1 cellular context compared by ENCODE assay signal in genomic region chr17:2336215-2337151, GRCh38.
A peak's percentile ranks its signal among the peaks of the same experiment; 100 is the strongest.
TF ChIP-seq lines count a peak whose summit lies in the region.

Gene TSR1 (minus strand): TSS chr17:2336457. CDS start chr17:2336427, 30 bp downstream.

TF ChIP-seq in WTC11, 78 proteins besides CTCF, POLR2A, EP300 and RAD21 (continued from another document and continues in another):
- TF ChIP-seq, protein P1, sequence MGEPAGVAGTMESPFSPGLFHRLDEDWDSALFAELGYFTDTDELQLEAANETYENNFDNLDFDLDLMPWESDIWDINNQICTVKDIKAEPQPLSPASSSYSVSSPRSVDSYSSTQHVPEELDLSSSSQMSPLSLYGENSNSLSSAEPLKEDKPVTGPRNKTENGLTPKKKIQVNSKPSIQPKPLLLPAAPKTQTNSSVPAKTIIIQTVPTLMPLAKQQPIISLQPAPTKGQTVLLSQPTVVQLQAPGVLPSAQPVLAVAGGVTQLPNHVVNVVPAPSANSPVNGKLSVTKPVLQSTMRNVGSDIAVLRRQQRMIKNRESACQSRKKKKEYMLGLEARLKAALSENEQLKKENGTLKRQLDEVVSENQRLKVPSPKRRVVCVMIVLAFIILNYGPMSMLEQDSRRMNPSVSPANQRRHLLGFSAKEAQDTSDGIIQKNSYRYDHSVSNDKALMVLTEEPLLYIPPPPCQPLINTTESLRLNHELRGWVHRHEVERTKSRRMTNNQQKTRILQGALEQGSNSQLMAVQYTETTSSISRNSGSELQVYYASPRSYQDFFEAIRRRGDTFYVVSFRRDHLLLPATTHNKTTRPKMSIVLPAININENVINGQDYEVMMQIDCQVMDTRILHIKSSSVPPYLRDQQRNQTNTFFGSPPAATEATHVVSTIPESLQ (CRISPR knock-in tag; IDR thresholded peaks at IDR 0.05) = no peak
- TF ChIP-seq, protein P2, sequence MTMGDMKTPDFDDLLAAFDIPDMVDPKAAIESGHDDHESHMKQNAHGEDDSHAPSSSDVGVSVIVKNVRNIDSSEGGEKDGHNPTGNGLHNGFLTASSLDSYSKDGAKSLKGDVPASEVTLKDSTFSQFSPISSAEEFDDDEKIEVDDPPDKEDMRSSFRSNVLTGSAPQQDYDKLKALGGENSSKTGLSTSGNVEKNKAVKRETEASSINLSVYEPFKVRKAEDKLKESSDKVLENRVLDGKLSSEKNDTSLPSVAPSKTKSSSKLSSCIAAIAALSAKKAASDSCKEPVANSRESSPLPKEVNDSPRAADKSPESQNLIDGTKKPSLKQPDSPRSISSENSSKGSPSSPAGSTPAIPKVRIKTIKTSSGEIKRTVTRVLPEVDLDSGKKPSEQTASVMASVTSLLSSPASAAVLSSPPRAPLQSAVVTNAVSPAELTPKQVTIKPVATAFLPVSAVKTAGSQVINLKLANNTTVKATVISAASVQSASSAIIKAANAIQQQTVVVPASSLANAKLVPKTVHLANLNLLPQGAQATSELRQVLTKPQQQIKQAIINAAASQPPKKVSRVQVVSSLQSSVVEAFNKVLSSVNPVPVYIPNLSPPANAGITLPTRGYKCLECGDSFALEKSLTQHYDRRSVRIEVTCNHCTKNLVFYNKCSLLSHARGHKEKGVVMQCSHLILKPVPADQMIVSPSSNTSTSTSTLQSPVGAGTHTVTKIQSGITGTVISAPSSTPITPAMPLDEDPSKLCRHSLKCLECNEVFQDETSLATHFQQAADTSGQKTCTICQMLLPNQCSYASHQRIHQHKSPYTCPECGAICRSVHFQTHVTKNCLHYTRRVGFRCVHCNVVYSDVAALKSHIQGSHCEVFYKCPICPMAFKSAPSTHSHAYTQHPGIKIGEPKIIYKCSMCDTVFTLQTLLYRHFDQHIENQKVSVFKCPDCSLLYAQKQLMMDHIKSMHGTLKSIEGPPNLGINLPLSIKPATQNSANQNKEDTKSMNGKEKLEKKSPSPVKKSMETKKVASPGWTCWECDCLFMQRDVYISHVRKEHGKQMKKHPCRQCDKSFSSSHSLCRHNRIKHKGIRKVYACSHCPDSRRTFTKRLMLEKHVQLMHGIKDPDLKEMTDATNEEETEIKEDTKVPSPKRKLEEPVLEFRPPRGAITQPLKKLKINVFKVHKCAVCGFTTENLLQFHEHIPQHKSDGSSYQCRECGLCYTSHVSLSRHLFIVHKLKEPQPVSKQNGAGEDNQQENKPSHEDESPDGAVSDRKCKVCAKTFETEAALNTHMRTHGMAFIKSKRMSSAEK (CRISPR knock-in tag; IDR thresholded peaks at IDR 0.05; ENCODE audit: borderline replicate concordance) = no peak
- TF ChIP-seq ETV6 (CRISPR knock-in tag; IDR thresholded peaks at IDR 0.05) = peak; percentile 87
- TF ChIP-seq ZNF121 (CRISPR knock-in tag; IDR thresholded peaks at IDR 0.05) = no peak
- TF ChIP-seq TCF7 (CRISPR knock-in tag; IDR thresholded peaks at IDR 0.05; ENCODE audit: low read depth) = no peak
- peak; percentile 92 for TF ChIP-seq FOXK1 (CRISPR knock-in tag; IDR thresholded peaks at IDR 0.05)
- TF ChIP-seq GABPB1 (CRISPR knock-in tag; IDR thresholded peaks at IDR 0.05) = peak; percentile 81
- TF ChIP-seq HMGA2 (CRISPR knock-in tag; IDR thresholded peaks at IDR 0.05) = no peak
- TF ChIP-seq RELA (CRISPR knock-in tag; IDR thresholded peaks at IDR 0.05; ENCODE audit: borderline replicate concordance) = peak; percentile 71; the same call in 1 of the 2 replicates
- peak; percentile 75; the same call in 1 of the 2 replicates for TF ChIP-seq TEAD1 (CRISPR knock-in tag; IDR thresholded peaks at IDR 0.05)
- TF ChIP-seq ATF1 (CRISPR knock-in tag; IDR thresholded peaks at IDR 0.05) = no peak
- no peak for TF ChIP-seq ZNF425 (CRISPR knock-in tag; conservative IDR thresholded peaks at IDR 0.05)
- TF ChIP-seq, protein P3, sequence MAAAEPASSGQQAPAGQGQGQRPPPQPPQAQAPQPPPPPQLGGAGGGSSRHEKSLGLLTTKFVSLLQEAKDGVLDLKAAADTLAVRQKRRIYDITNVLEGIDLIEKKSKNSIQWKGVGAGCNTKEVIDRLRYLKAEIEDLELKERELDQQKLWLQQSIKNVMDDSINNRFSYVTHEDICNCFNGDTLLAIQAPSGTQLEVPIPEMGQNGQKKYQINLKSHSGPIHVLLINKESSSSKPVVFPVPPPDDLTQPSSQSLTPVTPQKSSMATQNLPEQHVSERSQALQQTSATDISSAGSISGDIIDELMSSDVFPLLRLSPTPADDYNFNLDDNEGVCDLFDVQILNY (CRISPR knock-in tag; IDR thresholded peaks at IDR 0.05) = peak; percentile 83
- 0 out of 2 replicates have a peak, but pooled peaks have one; percentile 28 for TF ChIP-seq ZBTB43 (CRISPR knock-in tag; IDR thresholded peaks at IDR 0.05)
- no peak for TF ChIP-seq JAZF1 (CRISPR knock-in tag; IDR thresholded peaks at IDR 0.05)
- peak; percentile 77; the same call in 1 of the 2 replicates for TF ChIP-seq MYBL2 (CRISPR knock-in tag; IDR thresholded peaks at IDR 0.05)
- TF ChIP-seq ZNF416 (CRISPR knock-in tag; IDR thresholded peaks at IDR 0.05) = no peak
- peak; percentile 91 for TF ChIP-seq CREB1 (CRISPR knock-in tag; IDR thresholded peaks at IDR 0.05)
- no peak for TF ChIP-seq PRDM15 (CRISPR knock-in tag; IDR thresholded peaks at IDR 0.05)
- peak; percentile 99 for TF ChIP-seq NR2C2 (CRISPR knock-in tag; IDR thresholded peaks at IDR 0.05)
- TF ChIP-seq JUN (CRISPR knock-in tag; IDR thresholded peaks at IDR 0.05) = no peak; the same call in 1 of the 2 replicates
- TF ChIP-seq, protein P4, sequence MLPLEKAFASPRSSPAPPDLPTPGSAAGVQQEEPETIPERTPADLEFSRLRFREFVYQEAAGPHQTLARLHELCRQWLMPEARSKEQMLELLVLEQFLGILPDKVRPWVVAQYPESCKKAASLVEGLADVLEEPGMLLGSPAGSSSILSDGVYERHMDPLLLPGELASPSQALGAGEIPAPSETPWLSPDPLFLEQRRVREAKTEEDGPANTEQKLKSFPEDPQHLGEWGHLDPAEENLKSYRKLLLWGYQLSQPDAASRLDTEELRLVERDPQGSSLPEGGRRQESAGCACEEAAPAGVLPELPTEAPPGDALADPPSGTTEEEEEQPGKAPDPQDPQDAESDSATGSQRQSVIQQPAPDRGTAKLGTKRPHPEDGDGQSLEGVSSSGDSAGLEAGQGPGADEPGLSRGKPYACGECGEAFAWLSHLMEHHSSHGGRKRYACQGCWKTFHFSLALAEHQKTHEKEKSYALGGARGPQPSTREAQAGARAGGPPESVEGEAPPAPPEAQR (CRISPR knock-in tag; IDR thresholded peaks at IDR 0.05) = no peak
- TF ChIP-seq TEAD4 (CRISPR knock-in tag; IDR thresholded peaks at IDR 0.05) = 0 out of 2 replicates have a peak, but pooled peaks have one; percentile 32
- TF ChIP-seq, protein P5, sequence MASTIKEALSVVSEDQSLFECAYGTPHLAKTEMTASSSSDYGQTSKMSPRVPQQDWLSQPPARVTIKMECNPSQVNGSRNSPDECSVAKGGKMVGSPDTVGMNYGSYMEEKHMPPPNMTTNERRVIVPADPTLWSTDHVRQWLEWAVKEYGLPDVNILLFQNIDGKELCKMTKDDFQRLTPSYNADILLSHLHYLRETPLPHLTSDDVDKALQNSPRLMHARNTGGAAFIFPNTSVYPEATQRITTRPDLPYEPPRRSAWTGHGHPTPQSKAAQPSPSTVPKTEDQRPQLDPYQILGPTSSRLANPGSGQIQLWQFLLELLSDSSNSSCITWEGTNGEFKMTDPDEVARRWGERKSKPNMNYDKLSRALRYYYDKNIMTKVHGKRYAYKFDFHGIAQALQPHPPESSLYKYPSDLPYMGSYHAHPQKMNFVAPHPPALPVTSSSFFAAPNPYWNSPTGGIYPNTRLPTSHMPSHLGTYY (CRISPR knock-in tag; IDR thresholded peaks at IDR 0.05) = no peak
- TF ChIP-seq, protein P6, sequence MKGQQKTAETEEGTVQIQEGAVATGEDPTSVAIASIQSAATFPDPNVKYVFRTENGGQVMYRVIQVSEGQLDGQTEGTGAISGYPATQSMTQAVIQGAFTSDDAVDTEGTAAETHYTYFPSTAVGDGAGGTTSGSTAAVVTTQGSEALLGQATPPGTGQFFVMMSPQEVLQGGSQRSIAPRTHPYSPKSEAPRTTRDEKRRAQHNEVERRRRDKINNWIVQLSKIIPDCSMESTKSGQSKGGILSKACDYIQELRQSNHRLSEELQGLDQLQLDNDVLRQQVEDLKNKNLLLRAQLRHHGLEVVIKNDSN (CRISPR knock-in tag; IDR thresholded peaks at IDR 0.05) = peak; percentile 65; the same call in 1 of the 2 replicates
- no peak for TF ChIP-seq SOX15 (CRISPR knock-in tag; IDR thresholded peaks at IDR 0.05)
- TF ChIP-seq FOXP1 (CRISPR knock-in tag; IDR thresholded peaks at IDR 0.05; ENCODE audit: borderline replicate concordance) = peak; percentile 25; the same call in 1 of the 2 replicates
- no peak for TF ChIP-seq MLX (CRISPR knock-in tag; IDR thresholded peaks at IDR 0.05)
- no peak; the same call in none of the 2 replicates for TF ChIP-seq TP53 (CRISPR knock-in tag; IDR thresholded peaks at IDR 0.05)
- TF ChIP-seq, protein P7, sequence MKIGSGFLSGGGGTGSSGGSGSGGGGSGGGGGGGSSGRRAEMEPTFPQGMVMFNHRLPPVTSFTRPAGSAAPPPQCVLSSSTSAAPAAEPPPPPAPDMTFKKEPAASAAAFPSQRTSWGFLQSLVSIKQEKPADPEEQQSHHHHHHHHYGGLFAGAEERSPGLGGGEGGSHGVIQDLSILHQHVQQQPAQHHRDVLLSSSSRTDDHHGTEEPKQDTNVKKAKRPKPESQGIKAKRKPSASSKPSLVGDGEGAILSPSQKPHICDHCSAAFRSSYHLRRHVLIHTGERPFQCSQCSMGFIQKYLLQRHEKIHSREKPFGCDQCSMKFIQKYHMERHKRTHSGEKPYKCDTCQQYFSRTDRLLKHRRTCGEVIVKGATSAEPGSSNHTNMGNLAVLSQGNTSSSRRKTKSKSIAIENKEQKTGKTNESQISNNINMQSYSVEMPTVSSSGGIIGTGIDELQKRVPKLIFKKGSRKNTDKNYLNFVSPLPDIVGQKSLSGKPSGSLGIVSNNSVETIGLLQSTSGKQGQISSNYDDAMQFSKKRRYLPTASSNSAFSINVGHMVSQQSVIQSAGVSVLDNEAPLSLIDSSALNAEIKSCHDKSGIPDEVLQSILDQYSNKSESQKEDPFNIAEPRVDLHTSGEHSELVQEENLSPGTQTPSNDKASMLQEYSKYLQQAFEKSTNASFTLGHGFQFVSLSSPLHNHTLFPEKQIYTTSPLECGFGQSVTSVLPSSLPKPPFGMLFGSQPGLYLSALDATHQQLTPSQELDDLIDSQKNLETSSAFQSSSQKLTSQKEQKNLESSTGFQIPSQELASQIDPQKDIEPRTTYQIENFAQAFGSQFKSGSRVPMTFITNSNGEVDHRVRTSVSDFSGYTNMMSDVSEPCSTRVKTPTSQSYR (CRISPR knock-in tag; IDR thresholded peaks at IDR 0.05) = peak; percentile 80; the same call in 1 of the 2 replicates
- peak; percentile 81 for TF ChIP-seq SP1 (CRISPR knock-in tag; conservative IDR thresholded peaks at IDR 0.05)
- TF ChIP-seq, protein P8, sequence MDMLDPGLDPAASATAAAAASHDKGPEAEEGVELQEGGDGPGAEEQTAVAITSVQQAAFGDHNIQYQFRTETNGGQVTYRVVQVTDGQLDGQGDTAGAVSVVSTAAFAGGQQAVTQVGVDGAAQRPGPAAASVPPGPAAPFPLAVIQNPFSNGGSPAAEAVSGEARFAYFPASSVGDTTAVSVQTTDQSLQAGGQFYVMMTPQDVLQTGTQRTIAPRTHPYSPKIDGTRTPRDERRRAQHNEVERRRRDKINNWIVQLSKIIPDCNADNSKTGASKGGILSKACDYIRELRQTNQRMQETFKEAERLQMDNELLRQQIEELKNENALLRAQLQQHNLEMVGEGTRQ (CRISPR knock-in tag; IDR thresholded peaks at IDR 0.05) = 0 out of 2 replicates have a peak, but pooled peaks have one; percentile 21
